Comparison of ENCODE assay signal across 8 cellular contexts in the genomic region with DNA sequence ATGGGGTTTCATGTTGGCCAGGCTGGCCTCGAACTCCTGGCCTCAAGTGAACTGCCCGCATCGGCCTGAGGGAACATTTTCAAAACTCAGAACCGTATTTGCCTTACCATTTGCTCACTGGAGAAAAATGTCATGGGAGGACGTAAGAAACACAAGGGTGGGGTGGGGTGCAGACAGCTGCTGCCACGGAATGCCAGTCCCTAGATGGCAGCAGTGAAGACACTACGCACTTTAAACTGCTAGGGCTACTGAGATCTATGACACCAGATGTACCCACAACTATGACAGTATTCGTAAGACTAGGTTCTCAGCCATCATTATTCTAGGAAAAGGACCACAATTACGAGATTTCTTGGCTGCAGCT. TPM values are rescaled to one million over a fixed set of nuclear protein-coding genes. Genes with fewer than 3 reads are reported as not detected.
DNase-seq lines count a peak whose midpoint lies in the region; ATAC-seq and TF ChIP-seq lines count a peak whose summit lies in the region.
"Not testable (repeated sequence)": the region's sequence is repeated elsewhere in the genome, so short reads cannot be mapped to it uniquely, and the experiment has no call there.

No MANE protein-coding gene starts in this region.

- H3K79me2 ChIP-seq in mammary epithelial cell (ENCODE audit: insufficient read depth, low read length) = peaks cover 48% of the 10 kb centered on the region

- peak overlapping the region; percentile 61 for H3K4me3 ChIP-seq in GM12875 (ENCODE audit: low read depth, low read length)
- H3K4me3 ChIP-seq in mammary epithelial cell (replicated peaks in 1 of 3; ENCODE audit: insufficient read depth in 1 of 3, low read depth in 2 of 3, low read length in 3 of 3) = peak overlapping the region; percentile 57 to 77 (median 75)
- peak overlapping the region; percentile 90 for H3K4me3 ChIP-seq in iPS-20b (ENCODE audit: low read length)
- peak overlapping the region; percentile 70 to 75 for H3K4me3 ChIP-seq in aorta (ENCODE audit: low read length in 2 of 2)

- WGBS in mammary epithelial cell (ENCODE audit: low coverage, missing lambda C conversion rate) = 3% methylated on average over 7 of the region's 9 CpGs
- WGBS in aorta, 2 donors = 0 to 1% methylated on average over 9 of the region's 9 CpGs

- H3K4me1 ChIP-seq in mammary epithelial cell (ENCODE audit: insufficient read depth, low read length); iPS-20b (ENCODE audit: insufficient read depth, low read length); aorta (ENCODE audit: control insufficient read depth in 1 of 2, insufficient read depth in 2 of 2, low read length in 2 of 2): not testable (repeated sequence)

- CTCF ChIA-PET in activated B cell treated with CpG ODN at 0.5 μM for 24 hours (lab: Charles Lee) = interaction anchor here (1.3 kb wide), 1 partner anchor 150 kb away, joined by 5 read pairs; no protein-coding TSS in a partner anchor
- CTCF ChIA-PET in mammary epithelial cell (lab: Charles Lee; ENCODE audit: low non-redundant PET) = interaction anchor here (0.6 kb wide), 1 partner anchor 488 kb away, joined by 3 read pairs; no protein-coding TSS in a partner anchor

- intact Hi-C loops in activated B cell treated with CpG ODN at 0.5 μM for 24 hours (cut with micrococcal nuclease) (loop anchor here (1.0 to 10.0 kb wide), 7 partner anchors 308 to 1272 kb away; a partner anchor contains a TSS), mammary epithelial cell (cut with micrococcal nuclease) (loop anchor here (5.0 kb wide), 2 partner anchors 72 to 167 kb away; a partner anchor contains a TSS), aorta (cut with DNase I) (loop anchor here in 1 of 2 donors (10.0 kb wide), 2 partner anchors 340 to 400 kb away; no protein-coding TSS in a partner anchor)
- intact Hi-C loops in sciatic nerve (cut with DNase I) = not testable (repeated sequence)

- H3K36me3 ChIP-seq in mammary epithelial cell (ENCODE audit: insufficient read depth, low read length); aorta (ENCODE audit: control insufficient read depth in 1 of 2, insufficient read depth in 2 of 2, low read length in 1 of 2): not testable (repeated sequence)
- H3K36me3 ChIP-seq in iPS-20b (ENCODE audit: insufficient read depth, low read depth, low read length) = peaks cover 25% of the 10 kb centered on the region

- in situ Hi-C loops in mammary epithelial cell (cut with MboI; ENCODE audit: low sequenced_read_pairs in 2 of 2) = not testable (repeated sequence)

- peak overlapping the region; percentile 100 for H3K4me3 Mint-ChIP-seq in activated B cell treated with CpG ODN at 0.5 μM for 24 hours

- peak overlapping the region; percentile 86 for H2AFZ ChIP-seq in mammary epithelial cell (ENCODE audit: low read depth, low read length)

- peaks cover 26% of the 10 kb centered on the region for H3K4me1 Mint-ChIP-seq in activated B cell treated with CpG ODN at 0.5 μM for 24 hours

- not testable (repeated sequence) for H4K20me1 ChIP-seq in mammary epithelial cell (ENCODE audit: insufficient read depth, low read length)

- not testable (repeated sequence) for H3K9me3 Mint-ChIP-seq in activated B cell treated with CpG ODN at 0.5 μM for 24 hours

- H3K36me3 Mint-ChIP-seq in activated B cell treated with CpG ODN at 0.5 μM for 24 hours (ENCODE audit: low read depth) = peaks cover 59% of the 10 kb centered on the region

- H3K27ac Mint-ChIP-seq in activated B cell treated with CpG ODN at 0.5 μM for 24 hours = peak overlapping the region; percentile 100

- H3K27ac ChIP-seq in mammary epithelial cell (ENCODE audit: insufficient read depth, low read depth, low read length) (peak overlapping the region; percentile 90), aorta (ENCODE audit: low read depth in 1 of 2, low read length in 2 of 2) (peak overlapping the region; percentile 97 to 100)
- not testable (repeated sequence) for H3K27ac ChIP-seq in iPS-20b (ENCODE audit: low read length)

- TF ChIP-seq CTCF in GM12875 (IDR thresholded peaks at IDR 0.05; ENCODE audit: borderline replicate concordance, insufficient read depth, low read depth, low read length); activated B cell treated with CpG ODN at 0.5 μM for 24 hours (IDR thresholded peaks at IDR 0.05): not testable (repeated sequence)
- peak; percentile 15 to 57 for TF ChIP-seq CTCF in mammary epithelial cell (conservative IDR thresholded peaks at IDR 0.05 in 1 of 2, IDR thresholded peaks at IDR 0.05 in 1 of 2; ENCODE audit: extremely low read depth in 1 of 2, insufficient read depth in 1 of 2, low read depth in 1 of 2, low read length in 2 of 2)

- not testable (repeated sequence) for H3K27me3 Mint-ChIP-seq in activated B cell treated with CpG ODN at 0.5 μM for 24 hours

- peak; percentile 25 for ATAC-seq in HG03045 (IDR thresholded peaks at IDR 0.05; ENCODE audit: unreplicated experiment)
- ATAC-seq in activated B cell treated with CpG ODN at 0.5 μM for 24 hours (ENCODE audit: low read depth) = peak; percentile 38
- ATAC-seq in sciatic nerve = peak; percentile 80
- peak; percentile 87 for ATAC-seq in aorta (ENCODE audit: low FRiP score)

- peak overlapping the region; percentile 90 for H3K9ac ChIP-seq in mammary epithelial cell (ENCODE audit: insufficient read depth, low read length)
- peak overlapping the region; percentile 80; the same call in 1 of the 2 replicates for H3K9ac ChIP-seq in iPS-20b (ENCODE audit: low read depth, low read length)

- BruUV-seq in mammary epithelial cell (replicated peaks; lab: Mats Ljungman, UMichigan) = not testable (repeated sequence)

- POLR2A ChIA-PET in activated B cell treated with CpG ODN at 0.5 μM for 24 hours (lab: Charles Lee) = interaction anchor here (0.6 to 3.0 kb wide), 8 partner anchors 73 to 789 kb away, joined by 3 to 26 read pairs (median 8); a partner anchor contains a TSS

- DNase-seq in NCI-H226 (peak; percentile 77), activated B cell treated with CpG ODN at 0.5 μM for 24 hours (peak; percentile 18), mammary epithelial cell (peak; percentile 64), aorta (peak; percentile 75 to 81)
- DNase-seq in sciatic nerve (ENCODE audit: low spot score) = not testable (repeated sequence)

- dilution Hi-C loops in mammary epithelial cell (cut with HindIII; ENCODE audit: low sequenced_read_pairs) = not testable (repeated sequence)

- not testable (repeated sequence) for H3K9me3 ChIP-seq in mammary epithelial cell (replicated peaks; ENCODE audit: insufficient read depth, low read length); iPS-20b (ENCODE audit: insufficient read depth, low read depth, low read length); aorta (ENCODE audit: control insufficient read depth, low read length)

- not testable (repeated sequence) for H3K27me3 ChIP-seq in mammary epithelial cell (ENCODE audit: insufficient read depth, low read length); iPS-20b (ENCODE audit: insufficient read depth, low read length); aorta (ENCODE audit: control insufficient read depth in 1 of 2, insufficient read depth in 2 of 2, low read length in 1 of 2)

- H3K4me2 ChIP-seq in mammary epithelial cell (ENCODE audit: insufficient read depth, low read depth, low read length) = peak overlapping the region; percentile 57

RNA-seq across cellular contexts. Expression of a gene that starts 0.7 kb away (rescaled TPM):
- total RNA-seq in activated B cell treated with CpG ODN at 0.5 μM for 24 hours = 26.6 and 32.2 TPM in 2 replicates
- 100 to 1,000 TPM in 1 of 2 donors, 10 to 100 TPM in 1; 92.0 to 140 TPM for total RNA-seq in mammary epithelial cell
- polyA plus RNA-seq in mammary epithelial cell = 64.4 TPM
- 20.2 TPM for polyA minus RNA-seq in mammary epithelial cell
- total RNA-seq in sciatic nerve = 161 TPM
- total RNA-seq in aorta = 100 to 1,000 TPM; 138 to 242 TPM
- polyA plus RNA-seq in aorta = 100 to 1,000 TPM; 263 to 283 TPM

RNA-seq across cellular contexts. Expression of a gene that starts 2.0 kb away (rescaled TPM):
- total RNA-seq in activated B cell treated with CpG ODN at 0.5 μM for 24 hours (22.5 and 26.1 TPM in 2 replicates), mammary epithelial cell (10 to 100 TPM; 13.1 to 13.2 TPM), sciatic nerve (22.0 TPM), aorta (10 to 100 TPM; 11.1 to 15.9 TPM)
- polyA plus RNA-seq in mammary epithelial cell (10.3 TPM), aorta (1 to 10 TPM; 3.9 to 8.9 TPM)
- polyA minus RNA-seq in mammary epithelial cell = 28.1 TPM

Comparison
In these comparisons a context has a peak if more than half of its experiments do, and no peak if none do; other contexts are left out.
1. ATAC-seq: peak in every context shown above with its lines; median percentile 87 in aorta; 80 in sciatic nerve; 38 in activated B cell treated with CpG ODN at 0.5 μM for 24 hours; 25 in HG03045.